In genomic region chr4:145734576-145735329, GRCh38 we compare ENCODE assay signal across 8 cellular contexts. TPM values are rescaled to one million over a fixed set of nuclear protein-coding genes. Genes with fewer than 3 reads are reported as not detected.
A peak's percentile ranks its signal among the peaks of the same experiment; 100 is the strongest.
DNase-seq lines count a peak whose midpoint lies in the region; ATAC-seq and TF ChIP-seq lines count a peak whose summit lies in the region.

No MANE protein-coding gene starts in this region.

- no peaks in the 10 kb centered on the region for H3K36me3 Mint-ChIP-seq in T-helper 17 cell (ENCODE audit: low read depth)

- peaks cover 19% of the 10 kb centered on the region for H3K4me1 Mint-ChIP-seq in T-helper 17 cell

- peak overlapping the region in 3 of 7 experiments; percentile 8 to 9 (median 8) for H3K4me3 ChIP-seq in skin epidermis

- peak; percentile 95 for DNase-seq in A172 (ENCODE audit: low spot score)
- DNase-seq in GM20000 (ENCODE audit: low spot score): peak; percentile 49
- no peak for DNase-seq in T-helper 17 cell
- peak; percentile 99 for DNase-seq in glomerular visceral epithelial cell (ENCODE audit: extremely low spot score)
- DNase-seq in activated effector memory CD4-positive, alpha-beta T cell treated with anti-CD3 and anti-CD28 coated beads, Interleukin-2, amount 50 U/mL, for 16 hours: no peak

- H3K4me3 Mint-ChIP-seq in T-helper 17 cell: peak overlapping the region; percentile 19

- peak overlapping the region in 20 of 21 experiments; percentile 87 to 100 (median 98) for H3K27ac ChIP-seq in skin epidermis

- TF ChIP-seq CTCF in GM20000 (IDR thresholded peaks at IDR 0.05; ENCODE audit: extremely low read depth, missing control alignments): no peak

- H3K27me3 Mint-ChIP-seq in T-helper 17 cell: peaks cover 9% of the 10 kb centered on the region

- H3K27ac Mint-ChIP-seq in T-helper 17 cell: peak overlapping the region; percentile 54

- no peaks in the 10 kb centered on the region for H3K9me3 ChIP-seq in T-helper 17 cell (ENCODE audit: control insufficient read depth, low read length, poor library complexity, severe bottlenecking)

- no peak for ATAC-seq in T-helper 17 cell
- ATAC-seq in HG03135 (IDR thresholded peaks at IDR 0.05; ENCODE audit: unreplicated experiment): no peak
- ATAC-seq in GM21423 (IDR thresholded peaks at IDR 0.05; ENCODE audit: unreplicated experiment): no peak

RNA-seq across cellular contexts. Expression of gene C4orf51, which starts 54.8 kb away (rescaled TPM):
- total RNA-seq in A172 (2014; rRNA removed; shearing (Covaris generic)): not detected in 2 replicates
- total RNA-seq in T-helper 17 cell: not detected

Comparison
In these comparisons a context has a peak if more than half of its experiments do, and no peak if none do; other contexts are left out.
1. DNase-seq: peak in A172 (single experiment), GM20000 (single experiment) and glomerular visceral epithelial cell (single experiment); none in T-helper 17 cell (0 of 3) and activated effector memory CD4-positive, alpha-beta T cell treated with anti-CD3 and anti-CD28 coated beads, Interleukin-2, amount 50 U/mL, for 16 hours (single experiment).